In genomic region chr12:124864326-124864752, GRCh38 we compare ENCODE assay signal across 8 cellular contexts. TPM values are rescaled to one million over a fixed set of nuclear protein-coding genes. Genes with fewer than 3 reads are reported as not detected.
A peak's percentile ranks its signal among the peaks of the same experiment; 100 is the strongest.
DNase-seq lines count a peak whose midpoint lies in the region; ATAC-seq and TF ChIP-seq lines count a peak whose summit lies in the region.

No MANE protein-coding gene starts in this region.

- no peak for ATAC-seq in activated CD4-positive, alpha-beta T cell treated with anti-CD3 and anti-CD28 coated beads for 36 hours
- no peak for ATAC-seq in HG03039 (IDR thresholded peaks at IDR 0.05; ENCODE audit: unreplicated experiment)

- peaks cover 28% of the 10 kb centered on the region for H3K4me1 Mint-ChIP-seq in activated CD4-positive, alpha-beta T cell treated with anti-CD3 and anti-CD28 coated beads for 36 hours
- peaks cover 31% of the 10 kb centered on the region for H3K4me1 Mint-ChIP-seq in activated naive CD8-positive, alpha-beta T cell treated with anti-CD3 and anti-CD28 coated beads for 36 hours

- H3K9me3 ChIP-seq in suprapubic skin = no peaks in the 10 kb centered on the region

- peak overlapping the region; percentile 70 for H3K4me3 Mint-ChIP-seq in activated CD4-positive, alpha-beta T cell treated with anti-CD3 and anti-CD28 coated beads for 36 hours
- peak overlapping the region; percentile 82 for H3K4me3 Mint-ChIP-seq in activated naive CD8-positive, alpha-beta T cell treated with anti-CD3 and anti-CD28 coated beads for 36 hours

- peak overlapping the region; percentile 89 for H3K27ac Mint-ChIP-seq in activated CD4-positive, alpha-beta T cell treated with anti-CD3 and anti-CD28 coated beads for 36 hours
- peak overlapping the region; percentile 94 for H3K27ac Mint-ChIP-seq in activated naive CD8-positive, alpha-beta T cell treated with anti-CD3 and anti-CD28 coated beads for 36 hours

- TF ChIP-seq POLR2A in suprapubic skin (IDR thresholded peaks at IDR 0.05) = no peak

- H3K4me3 ChIP-seq in suprapubic skin = peak overlapping the region; percentile 85

- intact Hi-C loops in activated CD4-positive, alpha-beta T cell treated with anti-CD3 and anti-CD28 coated beads for 36 hours (cut with DNase I, micrococcal nuclease) = loop anchor here (1.0 to 5.0 kb wide), 4 partner anchors 53 to 297 kb away; partner anchors contain the start of genes BRI3BP (in 1 of the 2), DHX37 (in 1 of the 2) and NCOR2 (in 1 of the 2)

- 90% methylated on average over 14 of the region's 14 CpGs for WGBS in suprapubic skin

- H3K4me1 ChIP-seq in suprapubic skin = peaks cover 35% of the 10 kb centered on the region

- peaks cover 7% of the 10 kb centered on the region for H3K27me3 Mint-ChIP-seq in activated CD4-positive, alpha-beta T cell treated with anti-CD3 and anti-CD28 coated beads for 36 hours
- H3K27me3 Mint-ChIP-seq in activated naive CD8-positive, alpha-beta T cell treated with anti-CD3 and anti-CD28 coated beads for 36 hours = peaks cover 11% of the 10 kb centered on the region

- TF ChIP-seq CTCF in suprapubic skin (IDR thresholded peaks at IDR 0.05) = no peak

- no peaks in the 10 kb centered on the region for H3K9me3 Mint-ChIP-seq in activated CD4-positive, alpha-beta T cell treated with anti-CD3 and anti-CD28 coated beads for 36 hours (ENCODE audit: low read depth)
- H3K9me3 Mint-ChIP-seq in activated naive CD8-positive, alpha-beta T cell treated with anti-CD3 and anti-CD28 coated beads for 36 hours = no peaks in the 10 kb centered on the region

- TF ChIP-seq EP300 in suprapubic skin (IDR thresholded peaks at IDR 0.05) = no peak

- no peaks in the 10 kb centered on the region for H3K36me3 Mint-ChIP-seq in activated CD4-positive, alpha-beta T cell treated with anti-CD3 and anti-CD28 coated beads for 36 hours (ENCODE audit: low read depth)
- peaks cover 20% of the 10 kb centered on the region for H3K36me3 Mint-ChIP-seq in activated naive CD8-positive, alpha-beta T cell treated with anti-CD3 and anti-CD28 coated beads for 36 hours

- POLR2A ChIA-PET in activated CD4-positive, alpha-beta T cell treated with anti-CD3 and anti-CD28 coated beads for 36 hours (lab: Charles Lee) = no interaction called here

- H3K36me3 ChIP-seq in suprapubic skin = no peaks in the 10 kb centered on the region

- H3K27ac ChIP-seq in layer of hippocampus (ENCODE audit: low read depth, low read length) (peak overlapping the region; percentile 52), suprapubic skin (no peak overlapping the region)

- CTCF ChIA-PET in activated CD4-positive, alpha-beta T cell treated with anti-CD3 and anti-CD28 coated beads for 36 hours (lab: Charles Lee) = interaction anchor here (0.6 kb wide), 1 partner anchor 242 kb away, joined by 3 read pairs; no protein-coding TSS in a partner anchor

- H3K27me3 ChIP-seq in layer of hippocampus (ENCODE audit: control insufficient read depth, insufficient read depth, low read length) (no peaks in the 10 kb centered on the region), suprapubic skin (no peaks in the 10 kb centered on the region)

- no peak for DNase-seq in activated CD4-positive, alpha-beta T cell treated with anti-CD3 and anti-CD28 coated beads for 36 hours
- no peak for DNase-seq in activated CD4-positive, alpha-beta T cell treated with anti-CD3 and anti-CD28 coated beads, Interleukin-2, amount 50 U/mL, for 1 hour
- no peak for DNase-seq in activated naive CD8-positive, alpha-beta T cell treated with anti-CD3 and anti-CD28 coated beads for 36 hours
- DNase-seq in suprapubic skin (ENCODE audit: low spot score in 2 of 2) (no peak), LoVo (ENCODE audit: low spot score) (no peak), SKM-1 treated with dmso at 0.1 percent for 144 hours (lab: John Stamatoyannopoulos, UW; ENCODE audit: unreplicated experiment) (no peak)

RNA-seq across cellular contexts. Expression of gene SCARB1, which starts 0.7 kb away (rescaled TPM):
- total RNA-seq in activated CD4-positive, alpha-beta T cell treated with anti-CD3 and anti-CD28 coated beads for 36 hours = 10 to 100 TPM; 22.9 to 24.1 TPM
- 10 to 100 TPM; 40.3 to 43.8 TPM for total RNA-seq in activated naive CD8-positive, alpha-beta T cell treated with anti-CD3 and anti-CD28 coated beads for 36 hours
- 10 to 100 TPM; 25.6 to 38.1 (median 29.0) TPM for total RNA-seq in suprapubic skin

RNA-seq across cellular contexts. Expression of gene UBC, which starts 50.1 kb away (rescaled TPM):
- 100 to 1,000 TPM; 809 to 936 TPM for total RNA-seq in activated CD4-positive, alpha-beta T cell treated with anti-CD3 and anti-CD28 coated beads for 36 hours
- total RNA-seq in activated naive CD8-positive, alpha-beta T cell treated with anti-CD3 and anti-CD28 coated beads for 36 hours = 100 to 1,000 TPM; 927 to 944 TPM
- total RNA-seq in suprapubic skin = 1,000 to 10,000 TPM; 1,287 to 1,717 (median 1,373) TPM
